12 cellular contexts compared by ENCODE assay signal in genomic region chr13:51959773-51960172, GRCh38. TPM values are rescaled to one million over a fixed set of nuclear protein-coding genes. Genes with fewer than 3 reads are reported as not detected.
DNase-seq lines count a peak whose midpoint lies in the region; ATAC-seq, FAIRE-seq and TF ChIP-seq lines count a peak whose summit lies in the region.
"Had no signal": no experiment of that assay in that cellular context is flagged by ENCODE, and none has a peak within 500 bp of the region (broad histone marks: within the 10 kb centered on the region; RNA-seq: fewer than 3 reads in every experiment).

No MANE protein-coding gene starts in this region.

- peaks cover 1% of the 10 kb centered on the region for H3K27me3 Mint-ChIP-seq in GM23338 (ENCODE audit: insufficient read depth, low read depth, poor library complexity)
- peaks cover under 1% of the 10 kb centered on the region for H3K27me3 Mint-ChIP-seq in CD8-positive, alpha-beta T cell (ENCODE audit: low read depth)

- H3K79me1 ChIP-seq in neuronal stem cell (ENCODE audit: low read depth, low read length) = no peaks in the 10 kb centered on the region

- no peak overlapping the region for H2AK5ac ChIP-seq in neuronal stem cell (ENCODE audit: low read depth, low read length)

- H3K36me3 ChIP-seq in GM23338 (ENCODE audit: insufficient read depth) (no peaks in the 10 kb centered on the region), muscle layer of duodenum (ENCODE audit: control insufficient read depth in 1 of 2, insufficient read depth in 2 of 2, low read length in 2 of 2) (no peaks in the 10 kb centered on the region), neuronal stem cell (replicated peaks in 1 of 2; ENCODE audit: control insufficient read depth in 2 of 2, insufficient read depth in 2 of 2, low read length in 2 of 2) (no peaks in the 10 kb centered on the region)
- no peaks in the 10 kb centered on the region for H3K36me3 ChIP-seq in CD8-positive, alpha-beta T cell (ENCODE audit: insufficient read depth, low read length)
- H3K36me3 ChIP-seq: neutrophil had no signal

- no peak overlapping the region for H3K18ac ChIP-seq in neuronal stem cell (ENCODE audit: low read length)

- no peak overlapping the region for H2BK120ac ChIP-seq in neuronal stem cell (ENCODE audit: low read depth, low read length)

- H2AFZ ChIP-seq in GM23338 (no peak overlapping the region), neuronal stem cell (ENCODE audit: low read length) (no peak overlapping the region)

- H3K14ac ChIP-seq in neuronal stem cell (ENCODE audit: low read length) = no peak overlapping the region

- H3K36me3 Mint-ChIP-seq in GM23338 (ENCODE audit: low read depth) = no peaks in the 10 kb centered on the region
- H3K36me3 Mint-ChIP-seq in CD8-positive, alpha-beta T cell = no peaks in the 10 kb centered on the region

- no peaks in the 10 kb centered on the region for H4K20me1 ChIP-seq in GM23338 (replicated peaks; ENCODE audit: insufficient read depth)

- H3F3A ChIP-seq in GM23338 (replicated peaks; ENCODE audit: low read depth) = no peaks in the 10 kb centered on the region

- no peak overlapping the region for H2BK5ac ChIP-seq in neuronal stem cell (ENCODE audit: low read length)

- CTCF ChIA-PET in CD8-positive, alpha-beta T cell (lab: Charles Lee) = interaction anchor here (1.0 to 1.4 kb wide), 2 partner anchors 15 to 168 kb away, joined by 3 read pairs; no protein-coding TSS in a partner anchor

- H3K9me2 ChIP-seq in GM23338 (ENCODE audit: insufficient read depth) = no peaks in the 10 kb centered on the region

- no peaks in the 10 kb centered on the region for H3K4me1 Mint-ChIP-seq in GM23338
- H3K4me1 Mint-ChIP-seq in CD8-positive, alpha-beta T cell (ENCODE audit: low read depth) = peaks cover 2% of the 10 kb centered on the region

- no peak overlapping the region for H3K23ac ChIP-seq in neuronal stem cell (ENCODE audit: low read depth, low read length, poor library complexity)

- ATAC-seq in GM19025 (IDR thresholded peaks at IDR 0.05; ENCODE audit: low read depth, unreplicated experiment) (peak; percentile 71), GM23338 (peak; percentile 39; the same call in 1 of the 3 replicates), HG03558 (IDR thresholded peaks at IDR 0.05; ENCODE audit: extremely low read depth, unreplicated experiment) (peak; percentile 45)
- ATAC-seq in CD8-positive, alpha-beta T cell = no peak

- H3K4me1 ChIP-seq in GM23338 (ENCODE audit: insufficient read depth) (no peaks in the 10 kb centered on the region), muscle layer of duodenum (ENCODE audit: control insufficient read depth in 1 of 2, insufficient read depth in 2 of 2, low read length in 2 of 2) (peaks cover 0 to 4% of the 10 kb centered on the region in 2 donors), neuronal stem cell (ENCODE audit: control insufficient read depth in 2 of 2, insufficient read depth in 1 of 2, low read depth in 1 of 2, low read length in 2 of 2) (peaks cover 0 to 2% of the 10 kb centered on the region in 2 donors)
- H3K4me1 ChIP-seq in CD8-positive, alpha-beta T cell (ENCODE audit: insufficient read depth, low read length) = no peaks in the 10 kb centered on the region

- no peak overlapping the region for H3K4me3 ChIP-seq in GM23338
- H3K4me3 ChIP-seq in muscle layer of duodenum (ENCODE audit: low read depth in 1 of 2, low read length in 2 of 2) = no peak overlapping the region
- H3K4me3 ChIP-seq in CD8-positive, alpha-beta T cell (ENCODE audit: low read depth, low read length) = no peak overlapping the region
- no peak overlapping the region for H3K4me3 ChIP-seq in neuronal stem cell (ENCODE audit: low read length in 2 of 2)

- DNase-seq in GM23338 (ENCODE audit: low spot score) = peak; percentile 15
- DNase-seq in RCC 7860 (ENCODE audit: low spot score) = no peak
- DNase-seq in CD8-positive, alpha-beta T cell = no peak
- no peak for DNase-seq in neuronal stem cell (ENCODE audit: low spot score)
- DNase-seq in UCSD-AML1 (lab: John Stamatoyannopoulos, UW; ENCODE audit: unreplicated experiment) = no peak
- DNase-seq: NCI-H1417 had no signal

- H3K4me3 Mint-ChIP-seq in GM23338 = no peak overlapping the region
- no peak overlapping the region for H3K4me3 Mint-ChIP-seq in CD8-positive, alpha-beta T cell

- H3K79me2 ChIP-seq in GM23338 (replicated peaks; ENCODE audit: insufficient read depth) = no peaks in the 10 kb centered on the region

- H3K9ac ChIP-seq in neuronal stem cell (ENCODE audit: low read depth, low read length, poor library complexity) = no peak overlapping the region

- TF ChIP-seq CTCF in GM23338 (conservative IDR thresholded peaks at IDR 0.05; ENCODE audit: low read depth in 2 of 2) = no peak
- TF ChIP-seq CTCF in CD8-positive, alpha-beta T cell (IDR thresholded peaks at IDR 0.05) = no peak

- H3K27me3 ChIP-seq in GM23338 (ENCODE audit: insufficient read depth) = no peaks in the 10 kb centered on the region
- no peaks in the 10 kb centered on the region for H3K27me3 ChIP-seq in muscle layer of duodenum (ENCODE audit: low read depth, low read length)
- no peaks in the 10 kb centered on the region for H3K27me3 ChIP-seq in CD8-positive, alpha-beta T cell (ENCODE audit: insufficient read depth, low read length)
- no peaks in the 10 kb centered on the region for H3K27me3 ChIP-seq in neuronal stem cell (ENCODE audit: control insufficient read depth in 3 of 3, insufficient read depth in 3 of 3, low read depth in 1 of 3, low read length in 3 of 3)
- H3K27me3 ChIP-seq: neutrophil had no signal

- POLR2A ChIA-PET in CD8-positive, alpha-beta T cell (lab: Charles Lee) = no interaction called here

- H3K9me3 ChIP-seq in muscle layer of duodenum (ENCODE audit: control insufficient read depth in 1 of 2, low read length in 2 of 2) = no peaks in the 10 kb centered on the region
- no peaks in the 10 kb centered on the region for H3K9me3 ChIP-seq in CD8-positive, alpha-beta T cell (ENCODE audit: low read length)
- H3K9me3 ChIP-seq in neuronal stem cell (replicated peaks in 1 of 2; ENCODE audit: control insufficient read depth in 2 of 2, insufficient read depth in 1 of 2, low read depth in 1 of 2, low read length in 2 of 2) = no peaks in the 10 kb centered on the region
- H3K9me3 ChIP-seq: neutrophil had no signal

- no peak overlapping the region for H3K27ac Mint-ChIP-seq in GM23338
- no peak overlapping the region for H3K27ac Mint-ChIP-seq in CD8-positive, alpha-beta T cell

- no peak overlapping the region for H4K91ac ChIP-seq in neuronal stem cell (ENCODE audit: low read depth, low read length, poor library complexity)

- intact Hi-C loops in CD8-positive, alpha-beta T cell (cut with DNase I, micrococcal nuclease) = no loop called here

- H3K4me2 ChIP-seq in GM23338 (no peak overlapping the region), neuronal stem cell (ENCODE audit: insufficient read depth, low read length, poor library complexity, severe bottlenecking) (no peak overlapping the region)

- no peak overlapping the region for H3K27ac ChIP-seq in GM23338 (ENCODE audit: low read depth)
- peak overlapping the region; percentile 47 for H3K27ac ChIP-seq in muscle layer of duodenum (ENCODE audit: low read length)
- H3K27ac ChIP-seq in CD8-positive, alpha-beta T cell (ENCODE audit: low read depth, low read length) = no peak overlapping the region
- no peak overlapping the region for H3K27ac ChIP-seq in neuronal stem cell (replicated peaks; ENCODE audit: low read length)
- H3K27ac ChIP-seq: neutrophil had no signal

- no peak overlapping the region for H3K4ac ChIP-seq in neuronal stem cell (ENCODE audit: low read length)

- H2BK15ac ChIP-seq in neuronal stem cell (ENCODE audit: low read length) = no peak overlapping the region

- H2BK12ac ChIP-seq in neuronal stem cell (ENCODE audit: low read length) = no peak overlapping the region

- H4K8ac ChIP-seq in neuronal stem cell (ENCODE audit: low read depth, low read length) = no peak overlapping the region

- no peaks in the 10 kb centered on the region for H3K9me3 Mint-ChIP-seq in GM23338
- no peaks in the 10 kb centered on the region for H3K9me3 Mint-ChIP-seq in CD8-positive, alpha-beta T cell

- no CpG with 5 or more reads among the region's 3 CpGs for WGBS in neuronal stem cell (ENCODE audit: extremely low coverage in 2 of 2, insufficient read length in 2 of 2, insufficient replicate concordance in 1 of 2), 2 donors

- FAIRE-seq in RCC 7860 (lab: Jason Lieb, UNC) = no peak
- FAIRE-seq: astrocyte, frontal cortex had no signal

TF ChIP-seq in GM23338, 12 proteins besides CTCF, POLR2A, EP300 and RAD21 (continues in another document):
- no peak for TF ChIP-seq REST (IDR thresholded peaks at IDR 0.05; ENCODE audit: unreplicated experiment)
- TF ChIP-seq EZH2 (IDR thresholded peaks at IDR 0.05; ENCODE audit: low read depth, unreplicated experiment) = no peak

RNA-seq across cellular contexts. Expression of gene ATP7B, which starts 51.5 kb away (rescaled TPM):
- 7.7 and 12.8 TPM in 2 replicates for total RNA-seq in GM23338 (2014; rRNA removed; shearing (Covaris generic))
- 2.2 and 2.6 TPM in 2 replicates for polyA plus RNA-seq in GM23338 (2016; fragmentation: Nextera tagmentation; extraction: Ambion mirVana)
- under 1 TPM; 0.36 to 0.41 TPM for total RNA-seq in CD8-positive, alpha-beta T cell
- 4.0 TPM for polyA plus RNA-seq in neuronal stem cell (2013, experiment 1 of 2)
- 4.3 TPM for polyA plus RNA-seq in neuronal stem cell (2013, experiment 2 of 2)

RNA-seq across cellular contexts. Expression of gene ALG11, which starts 52.4 kb away (rescaled TPM):
- 38.8 and 40.1 TPM in 2 replicates for total RNA-seq in GM23338 (2014; rRNA removed; shearing (Covaris generic))
- 31.4 and 36.9 TPM in 2 replicates for polyA plus RNA-seq in GM23338 (2016; fragmentation: Nextera tagmentation; extraction: Ambion mirVana)
- 10 to 100 TPM; 34.0 to 35.1 TPM for total RNA-seq in CD8-positive, alpha-beta T cell
- polyA plus RNA-seq in neuronal stem cell (2013, experiment 1 of 2) = 11.8 TPM
- 12.4 TPM for polyA plus RNA-seq in neuronal stem cell (2013, experiment 2 of 2)
